Comparison of ENCODE assay signal across 34 cellular contexts in the genomic region with DNA sequence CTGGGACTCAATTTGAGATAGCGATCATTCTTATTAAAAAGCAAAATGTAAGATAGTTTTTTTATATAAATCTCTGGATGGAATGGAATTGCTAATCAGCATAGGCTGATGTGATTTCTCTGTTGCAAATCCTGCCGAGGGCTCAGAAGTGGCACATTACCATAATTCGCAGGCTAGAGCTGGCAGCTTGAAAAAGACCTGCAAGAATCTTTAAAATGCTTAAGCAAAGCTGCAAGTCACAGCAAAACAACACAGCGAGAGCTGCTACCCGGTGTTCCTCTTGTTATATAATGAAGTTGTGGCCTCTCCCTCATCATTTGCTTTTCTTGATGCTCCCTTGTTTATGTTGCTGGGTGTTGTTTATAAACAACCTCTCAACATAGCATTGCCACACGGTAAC.
"Had no signal": no experiment of that assay in that cellular context is flagged by ENCODE, and none has a peak within 500 bp of the region (broad histone marks: within the 10 kb centered on the region; RNA-seq: fewer than 3 reads in every experiment).

No MANE protein-coding gene starts in this region.

- H3K4me3 Mint-ChIP-seq: activated CD4-positive, alpha-beta T cell treated with anti-CD3 and anti-CD28 coated beads for 36 hours; activated CD8-positive, alpha-beta T cell treated with anti-CD3 and anti-CD28 coated beads for 36 hours; activated naive CD4-positive, alpha-beta T cell treated with anti-CD3 and anti-CD28 coated beads for 36 hours; activated naive CD4-positive, alpha-beta T cell treated with anti-CD3 and anti-CD28 coated beads, Interleukin-2, amount 50 U/mL, for 24 hours; activated naive CD8-positive, alpha-beta T cell treated with anti-CD3 and anti-CD28 coated beads for 36 hours; activated naive CD8-positive, alpha-beta T cell treated with anti-CD3 and anti-CD28 coated beads, Interleukin-2, amount 50 U/mL, for 24 hours; activated T-cell treated with anti-CD3 and anti-CD28 coated beads, Interleukin-2, amount 50 U/mL, for 4 hours; activated T-helper 17 cell treated with anti-CD3 and anti-CD28 coated beads, Interleukin-2, amount 50 U/mL, for 72 hours; T-helper 17 cell; T-helper 2 cell treated with Interferon-gamma antibody and Interleukin-4, amounts not matched to agents 5 μg/mL and 100 μg/mL, for 36 hours had no signal

- H3K4me3 ChIP-seq: adrenal gland, body of pancreas, breast epithelium, cardiac muscle cell, colonic mucosa, esophagus muscularis mucosa, gastrocnemius medialis, heart right ventricle had no signal

- H3K27ac Mint-ChIP-seq: activated CD4-positive, alpha-beta T cell treated with anti-CD3 and anti-CD28 coated beads for 36 hours; activated CD8-positive, alpha-beta T cell treated with anti-CD3 and anti-CD28 coated beads for 36 hours; activated naive CD4-positive, alpha-beta T cell treated with anti-CD3 and anti-CD28 coated beads for 36 hours; activated naive CD4-positive, alpha-beta T cell treated with anti-CD3 and anti-CD28 coated beads, Interleukin-2, amount 50 U/mL, for 24 hours; activated naive CD8-positive, alpha-beta T cell treated with anti-CD3 and anti-CD28 coated beads for 36 hours; activated naive CD8-positive, alpha-beta T cell treated with anti-CD3 and anti-CD28 coated beads, Interleukin-2, amount 50 U/mL, for 24 hours; activated T-helper 17 cell treated with anti-CD3 and anti-CD28 coated beads, Interleukin-2, amount 50 U/mL, for 72 hours; T-helper 17 cell; T-helper 2 cell treated with Interferon-gamma antibody and Interleukin-4, amounts not matched to agents 5 μg/mL and 100 μg/mL, for 36 hours had no signal

- H3K9me3 ChIP-seq: adrenal gland, body of pancreas, breast epithelium, colonic mucosa, esophagus muscularis mucosa, gastrocnemius medialis, heart right ventricle had no signal

- H3K36me3 Mint-ChIP-seq: activated naive CD4-positive, alpha-beta T cell treated with anti-CD3 and anti-CD28 coated beads, Interleukin-2, amount 50 U/mL, for 24 hours; activated naive CD8-positive, alpha-beta T cell treated with anti-CD3 and anti-CD28 coated beads for 36 hours had no signal

- H3K9me3 Mint-ChIP-seq: activated naive CD4-positive, alpha-beta T cell treated with anti-CD3 and anti-CD28 coated beads for 36 hours; activated naive CD4-positive, alpha-beta T cell treated with anti-CD3 and anti-CD28 coated beads, Interleukin-2, amount 50 U/mL, for 24 hours; activated naive CD8-positive, alpha-beta T cell treated with anti-CD3 and anti-CD28 coated beads for 36 hours; activated T-cell treated with anti-CD3 and anti-CD28 coated beads, Interleukin-2, amount 50 U/mL, for 4 hours; activated T-helper 17 cell treated with anti-CD3 and anti-CD28 coated beads, Interleukin-2, amount 50 U/mL, for 72 hours had no signal

- ATAC-seq: activated CD4-positive, alpha-beta T cell treated with anti-CD3 and anti-CD28 coated beads for 36 hours; activated CD8-positive, alpha-beta T cell treated with anti-CD3 and anti-CD28 coated beads for 36 hours; activated naive CD8-positive, alpha-beta T cell treated with anti-CD3 and anti-CD28 coated beads, Interleukin-2, amount 50 U/mL, for 24 hours; activated T-cell treated with anti-CD3 and anti-CD28 coated beads, Interleukin-2, amount 50 U/mL, for 4 hours; activated T-helper 17 cell treated with anti-CD3 and anti-CD28 coated beads, Interleukin-2, amount 50 U/mL, for 72 hours; body of pancreas; foreskin keratinocyte; gastrocnemius medialis; heart right ventricle; T-helper 17 cell had no signal

- H3K27me3 ChIP-seq: adrenal gland, body of pancreas, breast epithelium, cardiac muscle cell, colonic mucosa, foreskin keratinocyte, gastrocnemius medialis had no signal

- H3K27ac ChIP-seq: adrenal gland, body of pancreas, breast epithelium, cardiac muscle cell, colonic mucosa, esophagus muscularis mucosa, foreskin keratinocyte, gastrocnemius medialis, heart right ventricle, WERI-Rb-1 had no signal

- DNase-seq: activated CD4-positive, alpha-beta T cell treated with anti-CD3 and anti-CD28 coated beads for 36 hours; activated CD4-positive, alpha-beta T cell treated with anti-CD3 and anti-CD28 coated beads, Interleukin-2, amount 50 U/mL, for 1 hour; activated CD4-positive, alpha-beta T cell treated with anti-CD3 and anti-CD28 coated beads, Interleukin-2, amount 50 U/mL, for 48 hours; activated CD4-positive, CD25-positive, alpha-beta regulatory T cell; activated CD4-positive, CD25-positive, alpha-beta regulatory T cell treated with anti-CD3 and anti-CD28 coated beads, Interleukin-2, amount 50 U/mL, for 72 hours; activated CD8-positive, alpha-beta memory T cell treated with anti-CD3 and anti-CD28 coated beads for 24 hours; activated CD8-positive, alpha-beta T cell treated with anti-CD3 and anti-CD28 coated beads for 36 hours; activated effector memory CD4-positive, alpha-beta T cell treated with Interleukin-2 at 50 U/mL for 16 hours; activated naive CD4-positive, alpha-beta T cell treated with anti-CD3 and anti-CD28 coated beads for 36 hours; activated naive CD8-positive, alpha-beta T cell treated with anti-CD3 and anti-CD28 coated beads for 36 hours; activated naive CD8-positive, alpha-beta T cell treated with anti-CD3 and anti-CD28 coated beads, Interleukin-2, amount 50 U/mL, for 24 hours; activated T-cell treated with anti-CD3 and anti-CD28 coated beads, Interleukin-2, amount 50 U/mL, for 4 hours; adrenal gland; amygdala; aorta; body of pancreas; central memory CD4-positive, alpha-beta T cell; cerebellar nuclear complex; colonic mucosa; effector memory CD4-positive, alpha-beta T cell; erythroblast; foreskin keratinocyte; gastrocnemius medialis; heart right ventricle; T-helper 1 cell; T-helper 17 cell; T1000; WERI-Rb-1 had no signal

- H3K4me1 Mint-ChIP-seq: activated naive CD4-positive, alpha-beta T cell treated with anti-CD3 and anti-CD28 coated beads, Interleukin-2, amount 50 U/mL, for 24 hours; activated T-helper 17 cell treated with anti-CD3 and anti-CD28 coated beads, Interleukin-2, amount 50 U/mL, for 72 hours had no signal

- H3K36me3 ChIP-seq: adrenal gland, breast epithelium, cardiac muscle cell, colonic mucosa, esophagus muscularis mucosa, gastrocnemius medialis, heart right ventricle, WERI-Rb-1 had no signal

- H3K4me1 ChIP-seq: adrenal gland, body of pancreas, breast epithelium, colonic mucosa, esophagus muscularis mucosa, gastrocnemius medialis, heart right ventricle had no signal
